ENCODE assay signal across 15 cellular contexts in the genomic region with DNA sequence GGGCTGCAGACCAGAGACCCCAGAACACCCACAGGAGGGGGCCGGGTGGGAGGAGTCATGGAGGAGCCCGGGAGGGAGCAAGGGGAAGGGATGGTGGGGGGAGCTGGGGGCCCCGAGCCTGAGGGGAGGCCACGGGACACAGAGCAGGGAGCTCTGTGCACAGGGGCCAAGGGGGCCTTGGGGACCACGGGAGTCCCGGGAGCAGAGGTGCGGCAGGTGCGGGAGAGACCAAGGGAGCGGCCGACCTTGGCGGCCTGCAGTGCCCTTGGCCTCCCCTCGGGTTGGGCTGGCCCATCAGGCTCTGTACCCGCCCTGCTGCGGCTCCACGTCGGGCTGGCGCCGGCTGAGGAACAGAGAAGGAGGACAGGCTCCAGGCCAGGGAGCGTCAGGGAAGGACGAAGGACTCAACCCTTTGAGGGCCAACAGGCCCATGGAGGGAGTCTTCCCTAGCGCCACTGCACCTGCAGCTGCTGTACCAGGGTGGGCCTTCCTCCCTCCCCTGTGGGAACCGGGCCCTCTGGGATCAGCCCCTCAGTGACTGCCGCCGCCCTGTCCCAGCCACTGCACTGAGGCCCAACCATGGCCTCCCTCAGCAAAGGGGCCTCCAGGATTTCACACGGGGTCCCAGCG. TPM values are rescaled to one million over a fixed set of nuclear protein-coding genes. Genes with fewer than 3 reads are reported as not detected.
DNase-seq lines count a peak whose midpoint lies in the region; ATAC-seq, FAIRE-seq and TF ChIP-seq lines count a peak whose summit lies in the region.
"Had no signal": no experiment of that assay in that cellular context is flagged by ENCODE, and none has a peak within 500 bp of the region (broad histone marks: within the 10 kb centered on the region; RNA-seq: fewer than 3 reads in every experiment).

No MANE protein-coding gene starts in this region.

- dilution Hi-C loops in IMR-90 (cut with HindIII; ENCODE audit: low sequenced_read_pairs, unreplicated experiment) = no loop called here

- H3K79me1 ChIP-seq in IMR-90 (ENCODE audit: low read depth in 1 of 2, low read length in 2 of 2) = no peaks in the 10 kb centered on the region

- H3K23ac ChIP-seq in IMR-90 (ENCODE audit: low read depth, low read length) = no peak overlapping the region

- POLR2A ChIA-PET in IMR-90 (lab: Charles Lee; ENCODE audit: unreplicated experiment) = no interaction called here

- no peak overlapping the region for H3K56ac ChIP-seq in IMR-90 (ENCODE audit: extremely low read depth, insufficient read depth, low read length)

- H3K9me3 Mint-ChIP-seq in stimulated activated naive CD8-positive, alpha-beta T cell treated with anti-CD3 and anti-CD28 coated beads, Interleukin-15, amount 100 ng/mL, for 72 hours = no peaks in the 10 kb centered on the region
- H3K9me3 Mint-ChIP-seq in type B pancreatic cell = no peaks in the 10 kb centered on the region
- H3K9me3 Mint-ChIP-seq: CD8-positive, alpha-beta T cell had no signal

- H3K27me3 Mint-ChIP-seq in stimulated activated naive CD8-positive, alpha-beta T cell treated with anti-CD3 and anti-CD28 coated beads, Interleukin-15, amount 100 ng/mL, for 72 hours = peaks cover 10% of the 10 kb centered on the region
- H3K27me3 Mint-ChIP-seq in type B pancreatic cell = peaks cover 3% of the 10 kb centered on the region

- H4K5ac ChIP-seq in IMR-90 (ENCODE audit: low read depth, low read length) = no peak overlapping the region

- no peak for FAIRE-seq in kidney (lab: Jason Lieb, UNC)
- FAIRE-seq: A549, GM12892, H54 had no signal

- no peaks in the 10 kb centered on the region for H3K36me3 Mint-ChIP-seq in type B pancreatic cell
- H3K36me3 Mint-ChIP-seq: CD14-positive monocyte; CD8-positive, alpha-beta T cell had no signal

- H3K4me1 ChIP-seq in IMR-90 (ENCODE audit: control insufficient read depth, insufficient read depth, low read length) (peaks cover 6% of the 10 kb centered on the region), kidney (ENCODE audit: control insufficient read depth in 1 of 2, insufficient read depth in 1 of 2, low read depth in 1 of 2, low read length in 2 of 2) (no peaks in the 10 kb centered on the region)

- no peak overlapping the region for H3K9ac ChIP-seq in IMR-90 (ENCODE audit: low read depth, low read length)
- H3K9ac ChIP-seq in kidney (ENCODE audit: low read length in 2 of 2) = no peak overlapping the region

- no peak overlapping the region for H4K91ac ChIP-seq in IMR-90 (ENCODE audit: insufficient read depth, low read depth, low read length)

- H2AK5ac ChIP-seq in IMR-90 (ENCODE audit: low read depth, low read length) = 0 out of 2 replicates have a peak overlapping the region, but pooled peaks have one; percentile 8

- H3K4ac ChIP-seq in IMR-90 (ENCODE audit: low read depth, low read length) = no peak overlapping the region

- ATAC-seq in stimulated activated naive CD8-positive, alpha-beta T cell treated with anti-CD3 and anti-CD28 coated beads, Interleukin-15, amount 100 ng/mL, for 72 hours = peak; percentile 26
- ATAC-seq in stimulated activated naive CD8-positive, alpha-beta T cell treated with anti-CD3 and anti-CD28 coated beads, Interleukin-15, Interleukin-2, amounts not matched to agents 100 U/mL and 50 U/mL, for 24 hours = no peak
- ATAC-seq in IMR-90 (ENCODE audit: low read depth) (no peak), GM19467 (IDR thresholded peaks at IDR 0.05; ENCODE audit: unreplicated experiment) (no peak)
- ATAC-seq: A549; CD8-positive, alpha-beta T cell had no signal

- no peak overlapping the region for H3K18ac ChIP-seq in IMR-90 (ENCODE audit: low read depth, low read length)

- no peak overlapping the region for H2BK15ac ChIP-seq in IMR-90 (ENCODE audit: low read depth, low read length)

- H3K27me3 ChIP-seq in IMR-90 (ENCODE audit: control insufficient read depth, insufficient read depth, low read length) = no peaks in the 10 kb centered on the region; the same call in 1 of the 2 replicates

- no peak overlapping the region for H2BK5ac ChIP-seq in IMR-90 (ENCODE audit: low read depth, low read length, poor library complexity, severe bottlenecking)

- TF ChIP-seq RAD21 in IMR-90 (IDR thresholded peaks at IDR 0.05; ENCODE audit: low read length) = no peak

- peaks cover 4% of the 10 kb centered on the region for H3K9me1 ChIP-seq in IMR-90 (ENCODE audit: insufficient read depth, low read length)

- H2BK120ac ChIP-seq in IMR-90 (ENCODE audit: low read depth, low read length) = no peak overlapping the region

- no peak overlapping the region for H4K8ac ChIP-seq in IMR-90 (ENCODE audit: low read depth in 2 of 2, low read length in 2 of 2)

- in situ Hi-C loops in IMR-90 (cut with MboI; ENCODE audit: low sequenced_read_pairs) = no loop called here

- 64% methylated on average over 10 of the region's 26 CpGs; no CpG with 5 or more reads in 1 of the 2 experiments for WGBS in IMR-90 (ENCODE audit: extremely low coverage in 2 of 2, insufficient read length in 1 of 2), 2 experiments

- H3K36me3 ChIP-seq in IMR-90 (ENCODE audit: control insufficient read depth, insufficient read depth, low read length) (no peaks in the 10 kb centered on the region), kidney (ENCODE audit: control insufficient read depth in 1 of 2, insufficient read depth in 2 of 2, low read length in 2 of 2) (no peaks in the 10 kb centered on the region)

- TF ChIP-seq CTCF in IMR-90 (conservative IDR thresholded peaks at IDR 0.05; ENCODE audit: low read depth, low read length) (no peak), kidney (IDR thresholded peaks at IDR 0.05; ENCODE audit: borderline replicate concordance, extremely low read depth, insufficient read depth) (no peak), type B pancreatic cell (conservative IDR thresholded peaks at IDR 0.05) (no peak)

- no peaks in the 10 kb centered on the region for H4K20me1 ChIP-seq in IMR-90 (ENCODE audit: insufficient read depth, low read length)

- no peak overlapping the region for H2AK9ac ChIP-seq in IMR-90 (replicated peaks; ENCODE audit: low read depth, low read length, poor library complexity)

- intact Hi-C loops in IMR-90 (cut with micrococcal nuclease) = no loop called here
- intact Hi-C loops in kidney (cut with DNase I) = no loop called here

- H3K27ac Mint-ChIP-seq in stimulated activated naive CD8-positive, alpha-beta T cell treated with anti-CD3 and anti-CD28 coated beads, Interleukin-15, amount 100 ng/mL, for 72 hours = no peak overlapping the region
- no peak overlapping the region for H3K27ac Mint-ChIP-seq in type B pancreatic cell
- H3K27ac Mint-ChIP-seq: CD14-positive monocyte; CD8-positive, alpha-beta T cell had no signal

- H2BK20ac ChIP-seq in IMR-90 (ENCODE audit: low read depth, low read length) = no peak overlapping the region

- H3K4me1 Mint-ChIP-seq in stimulated activated naive CD8-positive, alpha-beta T cell treated with anti-CD3 and anti-CD28 coated beads, Interleukin-15, amount 100 ng/mL, for 72 hours = no peaks in the 10 kb centered on the region
- H3K4me1 Mint-ChIP-seq in type B pancreatic cell (ENCODE audit: unreplicated experiment) = no peaks in the 10 kb centered on the region
- H3K4me1 Mint-ChIP-seq: CD14-positive monocyte had no signal

- DNase-seq in stimulated activated naive CD8-positive, alpha-beta T cell treated with anti-CD3 and anti-CD28 coated beads, Interleukin-15, amount 100 ng/mL, for 72 hours = no peak
- no peak for DNase-seq in stimulated activated naive CD8-positive, alpha-beta T cell treated with anti-CD3 and anti-CD28 coated beads, Interleukin-15, Interleukin-2, amounts not matched to agents 100 U/mL and 50 U/mL, for 24 hours
- DNase-seq in IMR-90 (no peak), kidney (peak; percentile 59), type B pancreatic cell (ENCODE audit: extremely low spot score, unreplicated experiment) (no peak), NCI-H82 treated with DMSO at 0.1 percent for 48 hours (lab: John Stamatoyannopoulos, UW; ENCODE audit: unreplicated experiment) (no peak)
- DNase-seq: CD8-positive, alpha-beta T cell; COR-L47; DND-41; GDM1 had no signal

- no TSS peak for BruUV-seq in IMR-90 (replicated peaks; lab: Mats Ljungman, UMichigan)

- no peak for TF ChIP-seq POLR2A in IMR-90 (IDR thresholded peaks at IDR 0.05; ENCODE audit: low read depth, low read length)

- H3K4me2 ChIP-seq in IMR-90 (ENCODE audit: low read depth, low read length) = no peak overlapping the region
- H3K4me2 ChIP-seq: A549 had no signal

- H3K27ac ChIP-seq in IMR-90 (ENCODE audit: insufficient read depth, low read length) = no peak overlapping the region
- no peak overlapping the region for H3K27ac ChIP-seq in kidney (ENCODE audit: low read depth in 2 of 2, low read length in 2 of 2)
- H3K27ac ChIP-seq: A549 had no signal

- no peak overlapping the region for H3K4me3 ChIP-seq in IMR-90 (ENCODE audit: insufficient read depth, low read depth, low read length)
- H3K4me3 ChIP-seq in kidney (ENCODE audit: low read length in 2 of 2) = no peak overlapping the region
- H3K4me3 ChIP-seq: A549 had no signal

- CTCF ChIA-PET in IMR-90 (lab: Yijun Ruan, JAX) = no interaction called here

- H2AFZ ChIP-seq in IMR-90 (replicated peaks; ENCODE audit: low read length, poor library complexity) = peak overlapping the region; percentile 51

- H3K14ac ChIP-seq in IMR-90 (replicated peaks; ENCODE audit: low read depth, low read length) = no peak overlapping the region

- peaks cover 2% of the 10 kb centered on the region; the same call in 1 of the 2 replicates for H3K9me3 ChIP-seq in IMR-90 (ENCODE audit: control insufficient read depth, insufficient read depth, low read length)
- H3K9me3 ChIP-seq in kidney (ENCODE audit: control insufficient read depth in 1 of 2, low read length in 2 of 2) = no peaks in the 10 kb centered on the region

- H3K4me3 Mint-ChIP-seq in stimulated activated naive CD8-positive, alpha-beta T cell treated with anti-CD3 and anti-CD28 coated beads, Interleukin-15, amount 100 ng/mL, for 72 hours = no peak overlapping the region
- H3K4me3 Mint-ChIP-seq in type B pancreatic cell = no peak overlapping the region
- H3K4me3 Mint-ChIP-seq: CD14-positive monocyte; CD8-positive, alpha-beta T cell had no signal

TF ChIP-seq in IMR-90, 13 proteins besides CTCF, POLR2A, EP300 and RAD21:
- TF ChIP-seq MXI1 (IDR thresholded peaks at IDR 0.05; ENCODE audit: borderline replicate concordance, low read depth, low read length) (no peak), SMC3 (IDR thresholded peaks at IDR 0.05; ENCODE audit: low read depth, low read length) (no peak), CHD1 (IDR thresholded peaks at IDR 0.05; ENCODE audit: low read depth, low read length) (no peak)
TF ChIP-seq in IMR-90: peak in this region for 0.

RNA-seq across cellular contexts. Expression of a gene that starts 17.8 kb away (rescaled TPM):
- total RNA-seq in IMR-90 (2012; rRNA removed) = under 0.01 and 0.18 TPM in 2 replicates
- polyA plus RNA-seq in IMR-90 (2012; rRNA removed) = 0.55 and 0.62 TPM in 2 replicates
- polyA plus RNA-seq in IMR-90 (2012; cell fraction: cytosol; rRNA removed) = 0.22 and 0.35 TPM in 2 replicates
- 2.7 and 3.6 TPM in 2 replicates for polyA plus RNA-seq in IMR-90 (2012; cell fraction: nucleus; rRNA removed; ENCODE audit: low replicate concordance)
- 1.2 TPM for total RNA-seq in kidney
- polyA plus RNA-seq in kidney (ENCODE audit: insufficient read depth, low read depth, low replicate concordance) = 0.43 TPM
- 8.6 and 13.8 TPM in 2 replicates for total RNA-seq in type B pancreatic cell (ENCODE audit: low replicate concordance)
- polyA plus RNA-seq: CD14-positive monocyte had no signal
